In the genomic region with DNA sequence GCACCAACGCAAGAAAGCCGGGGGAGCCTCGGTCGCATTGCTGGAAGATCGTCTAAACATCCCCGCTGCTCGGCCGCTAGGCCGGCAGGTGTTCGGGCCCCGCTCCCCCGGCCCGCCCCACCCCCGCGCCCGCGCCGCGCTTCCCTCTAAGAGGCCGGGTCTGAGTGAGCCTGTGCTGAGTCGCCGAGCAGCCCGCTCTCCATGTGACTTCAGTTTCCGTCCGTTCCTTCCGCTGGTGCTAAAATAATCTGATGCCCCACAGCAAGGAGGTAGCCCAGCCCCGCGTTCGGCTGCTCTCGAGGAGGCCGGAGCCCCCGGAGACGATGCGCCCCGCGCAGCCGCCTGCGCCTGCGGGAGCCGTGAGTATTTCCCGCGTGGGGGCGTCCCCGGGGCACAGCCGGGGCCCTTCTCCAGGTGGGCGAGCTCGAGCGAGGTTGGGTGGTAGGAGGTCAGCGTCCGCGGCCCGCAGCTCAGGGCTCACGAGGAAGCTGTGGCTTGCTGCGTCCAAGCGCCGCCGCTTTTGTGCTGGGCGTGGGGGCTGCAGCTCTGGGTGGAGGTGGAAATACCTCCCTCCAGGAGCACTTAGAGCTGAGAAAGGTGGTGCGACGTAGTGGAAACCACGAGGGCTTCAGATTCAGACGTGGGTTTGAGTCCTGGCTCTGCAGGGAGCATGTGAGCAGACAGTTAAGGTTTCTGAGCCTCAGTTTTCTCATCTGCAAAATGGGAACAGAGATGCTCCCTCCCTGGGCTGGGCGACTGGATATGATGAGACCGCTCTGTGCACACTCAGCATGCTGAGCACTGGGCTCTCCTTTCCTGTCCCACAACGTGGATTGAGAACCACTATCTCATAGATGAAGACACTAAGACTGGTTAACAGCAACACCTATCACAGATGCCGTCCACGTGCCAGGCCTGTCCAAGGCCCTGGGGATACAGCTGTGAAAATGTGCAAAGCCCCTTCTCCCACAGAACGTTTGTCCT, we compare ENCODE assay signal across 8 cellular contexts. TPM values are rescaled to one million over a fixed set of nuclear protein-coding genes. Genes with fewer than 3 reads are reported as not detected.
A peak's percentile ranks its signal among the peaks of the same experiment; 100 is the strongest.
DNase-seq lines count a peak whose midpoint lies in the region; ATAC-seq and TF ChIP-seq lines count a peak whose summit lies in the region.

Gene NRROS (plus strand): TSS at position 178 of the 984 bp plus-strand sequence. CDS start 14,846 bp downstream, outside the sequence.

- H2AFZ ChIP-seq in mesenchymal stem cell (ENCODE audit: low read depth, low read length), result peak within 1 kb of the TSS; percentile 24

- DNase-seq in NCI-H2227 treated with DMSO at 0.1 percent for 48 hours (lab: John Stamatoyannopoulos, UW) (peak; percentile 63), mesenchymal stem cell (peak; percentile 30), NCI-H2196 (lab: John Stamatoyannopoulos, UW; ENCODE audit: unreplicated experiment) (no peak)
- peak; percentile 50 to 55 for DNase-seq in activated CD4-positive, alpha-beta T cell treated with anti-CD3 and anti-CD28 coated beads, Interleukin-2, amount 50 U/mL, for 4 hours
- peak; percentile 32 to 47 for DNase-seq in stimulated activated CD8-positive, alpha-beta memory T cell treated with anti-CD3 and anti-CD28 coated beads, Interleukin-15, amount 100 ng/mL, for 4 hours (ENCODE audit: low read depth in 2 of 2)

- 39 to 41% methylated on average over 68 of the region's 68 CpGs for WGBS in ectodermal cell, 2 experiments
- 37% methylated on average over 68 of the region's 68 CpGs for whole genome bisulfite sequencing in mesenchymal stem cell

- H4K91ac ChIP-seq in mesenchymal stem cell (ENCODE audit: low read length), result peak within 1 kb of the TSS; percentile 56

- peak; percentile 41 for ATAC-seq in HG02678 (IDR thresholded peaks at IDR 0.05; ENCODE audit: unreplicated experiment)

- H3K9ac ChIP-seq in mesenchymal stem cell (ENCODE audit: low read length), result peak within 1 kb of the TSS; percentile 84

- H3K9me3 ChIP-seq in ectodermal cell (ENCODE audit: control insufficient read depth, low read length) (no peaks in the 10 kb centered on the region), mesenchymal stem cell (ENCODE audit: control insufficient read depth, low read length) (no peaks in the 10 kb centered on the region)

- peak within 1 kb of the TSS in 1 of 2 experiments; percentile 8 for H2BK12ac ChIP-seq in mesenchymal stem cell (ENCODE audit: low read length in 2 of 2)

- H3K23ac ChIP-seq in mesenchymal stem cell (ENCODE audit: low read length in 2 of 2), result no peak within 1 kb of the TSS

- H3K27me3 ChIP-seq in ectodermal cell (ENCODE audit: control insufficient read depth, insufficient read depth, low read length, poor library complexity, severe bottlenecking) (peaks cover 22% of the 10 kb centered on the region), mesenchymal stem cell (ENCODE audit: control insufficient read depth in 1 of 2, insufficient read depth in 1 of 2, low read length in 2 of 2) (peaks cover 0 to 26% of the 10 kb centered on the region in 2 experiments)

- H3K14ac ChIP-seq in mesenchymal stem cell (ENCODE audit: low read length in 2 of 2), result peak within 1 kb of the TSS in 1 of 2 experiments; percentile 1

- H4K8ac ChIP-seq in mesenchymal stem cell (ENCODE audit: low read length), result peak within 1 kb of the TSS; percentile 79

- H3K27ac ChIP-seq in ectodermal cell (ENCODE audit: insufficient read depth, low read depth, low read length, poor library complexity, severe bottlenecking), result no peak within 1 kb of the TSS
- H3K27ac ChIP-seq in mesenchymal stem cell (ENCODE audit: low read length, poor library complexity, severe bottlenecking), result no peak within 1 kb of the TSS

- H3K4me3 ChIP-seq in ectodermal cell (ENCODE audit: insufficient read depth, low read depth, low read length), result peak within 1 kb of the TSS; percentile 22
- peak within 1 kb of the TSS; percentile 33 to 79 for H3K4me3 ChIP-seq in mesenchymal stem cell (ENCODE audit: insufficient read depth in 1 of 2, low read depth in 1 of 2, low read length in 2 of 2)

- H3K4me1 ChIP-seq in ectodermal cell (ENCODE audit: control insufficient read depth, insufficient read depth, low read length) (peaks cover 7% of the 10 kb centered on the region), mesenchymal stem cell (ENCODE audit: control insufficient read depth, insufficient read depth, low read depth, low read length) (peaks cover 4% of the 10 kb centered on the region)

- H3K36me3 ChIP-seq in ectodermal cell (ENCODE audit: control insufficient read depth, insufficient read depth, low read length), result no peaks in the 10 kb centered on the region
- H3K36me3 ChIP-seq in mesenchymal stem cell (ENCODE audit: control insufficient read depth in 1 of 2, insufficient read depth in 2 of 2, low read depth in 1 of 2, low read length in 2 of 2), result no peaks in the 10 kb centered on the region

- peak within 1 kb of the TSS; percentile 41 to 52 for H3K18ac ChIP-seq in mesenchymal stem cell (ENCODE audit: low read depth in 1 of 2, low read length in 2 of 2)

- H3K79me1 ChIP-seq in mesenchymal stem cell (replicated peaks; ENCODE audit: low read length, poor library complexity, severe bottlenecking), result no peaks in the 10 kb centered on the region

- peak within 1 kb of the TSS; percentile 59 for H3K4me2 ChIP-seq in mesenchymal stem cell (ENCODE audit: low read length, poor library complexity, severe bottlenecking)

- peak within 1 kb of the TSS; percentile 65 for H2BK15ac ChIP-seq in mesenchymal stem cell (ENCODE audit: low read depth, poor library complexity, severe bottlenecking)

- no peak within 1 kb of the TSS for H2AK5ac ChIP-seq in mesenchymal stem cell (ENCODE audit: low read length, severe bottlenecking)

- peak within 1 kb of the TSS; percentile 11 to 37 for H3K4ac ChIP-seq in mesenchymal stem cell (ENCODE audit: low read depth in 1 of 2, low read length in 2 of 2)

- peak; percentile 71 for TF ChIP-seq POLR2A in GM10847 (IDR thresholded peaks at IDR 0.05; ENCODE audit: extremely low read depth, insufficient read length)

- H2BK120ac ChIP-seq in mesenchymal stem cell (ENCODE audit: low read depth, low read length), result peak within 1 kb of the TSS; percentile 22

- H2BK5ac ChIP-seq in mesenchymal stem cell (ENCODE audit: low read depth, low read length, poor library complexity, severe bottlenecking), result no peak within 1 kb of the TSS

RNA-seq across cellular contexts. Expression of gene NRROS, which starts in this region (rescaled TPM):
- 1.9 TPM for polyA plus RNA-seq in ectodermal cell (2013, experiment 1 of 4)
- 2.8 TPM for polyA plus RNA-seq in ectodermal cell (2013, experiment 2 of 4)
- polyA plus RNA-seq in ectodermal cell (2013, experiment 3 of 4), result 1.8 TPM
- 2.0 TPM for polyA plus RNA-seq in ectodermal cell (2013, experiment 4 of 4)
- polyA plus RNA-seq in mesenchymal stem cell (2013, experiment 1 of 2), result 0.35 TPM
- polyA plus RNA-seq in mesenchymal stem cell (2013, experiment 2 of 2), result 0.37 TPM
